11 cellular contexts compared by ENCODE assay signal in genomic region chr3:49386056-49386756, GRCh38. TPM values are rescaled to one million over a fixed set of nuclear protein-coding genes. Genes with fewer than 3 reads are reported as not detected.
DNase-seq lines count a peak whose midpoint lies in the region; ATAC-seq lines count a peak whose summit lies in the region.
"Had no signal": no experiment of that assay in that cellular context is flagged by ENCODE, and none has a peak within 500 bp of the region (broad histone marks: within the 10 kb centered on the region; RNA-seq: fewer than 3 reads in every experiment).

No MANE protein-coding gene starts in this region.

- no peaks in the 10 kb centered on the region for H3K27me3 Mint-ChIP-seq in activated CD4-positive, alpha-beta memory T cell treated with anti-CD3 and anti-CD28 coated beads for 36 hours
- H3K27me3 Mint-ChIP-seq in activated CD4-positive, alpha-beta memory T cell treated with anti-CD3 and anti-CD28 coated beads, Interleukin-2, amount 10 ng/mL, durations not matched to agents 7 days and 5 days, result no peaks in the 10 kb centered on the region
- no peaks in the 10 kb centered on the region for H3K27me3 Mint-ChIP-seq in central memory CD8-positive, alpha-beta T cell
- H3K27me3 Mint-ChIP-seq in stimulated activated naive B cell treated with anti-CD40 and anti-IgM and Interleukin-4, amounts not matched to agents 10 μg/mL and 1 μg/mL and 100 μg/mL, for 72 hours, result no peaks in the 10 kb centered on the region

- POLR2A ChIA-PET in activated CD4-positive, alpha-beta memory T cell treated with anti-CD3 and anti-CD28 coated beads for 36 hours (lab: Charles Lee), result no interaction called here
- POLR2A ChIA-PET in activated CD4-positive, alpha-beta memory T cell treated with anti-CD3 and anti-CD28 coated beads, Interleukin-2, amount 10 ng/mL, durations not matched to agents 7 days and 5 days (lab: Charles Lee), result no interaction called here

- in situ Hi-C loops in ACHN (cut with HindIII; ENCODE audit: low pct_ligation_motif_present, low pct_unique_long_range_greater_than_20kb, low sequenced_read_pairs), result no loop called here

- no peaks in the 10 kb centered on the region for H3K9me3 Mint-ChIP-seq in activated CD4-positive, alpha-beta memory T cell treated with anti-CD3 and anti-CD28 coated beads for 36 hours
- H3K9me3 Mint-ChIP-seq in activated CD4-positive, alpha-beta memory T cell treated with anti-CD3 and anti-CD28 coated beads, Interleukin-2, amount 10 ng/mL, durations not matched to agents 7 days and 5 days, result no peaks in the 10 kb centered on the region
- no peaks in the 10 kb centered on the region for H3K9me3 Mint-ChIP-seq in central memory CD8-positive, alpha-beta T cell
- H3K9me3 Mint-ChIP-seq in stimulated activated naive B cell treated with anti-CD40 and anti-IgM and Interleukin-4, amounts not matched to agents 10 μg/mL and 1 μg/mL and 100 μg/mL, for 72 hours, result no peaks in the 10 kb centered on the region

- DNase-seq in activated CD4-positive, alpha-beta memory T cell treated with anti-CD3 and anti-CD28 coated beads for 36 hours, result no peak
- no peak for DNase-seq in activated CD4-positive, alpha-beta memory T cell treated with anti-CD3 and anti-CD28 coated beads, Interleukin-2, amount 10 ng/mL, durations not matched to agents 7 days and 5 days
- no peak for DNase-seq in central memory CD8-positive, alpha-beta T cell (ENCODE audit: low spot score in 2 of 2)
- no peak for DNase-seq in stimulated activated naive B cell treated with anti-CD40 and anti-IgM and Interleukin-4, amounts not matched to agents 10 μg/mL and 1 μg/mL and 100 μg/mL, for 72 hours
- no peak for DNase-seq in stimulated activated CD4-positive, alpha-beta T cell treated with anti-CD3 and anti-CD28 coated beads, Interleukin-1b, Interleukin-23, amount 100 ng/mL, for 48 hours
- no peak for DNase-seq in ACHN
- DNase-seq: 8988T, anterior cingulate cortex, EL, NCI-H2171, SHP77 treated with DMSO at 0.1 percent for 48 hours had no signal

- peaks cover 47% of the 10 kb centered on the region for H3K4me1 Mint-ChIP-seq in activated CD4-positive, alpha-beta memory T cell treated with anti-CD3 and anti-CD28 coated beads for 36 hours (ENCODE audit: low read depth)
- H3K4me1 Mint-ChIP-seq in activated CD4-positive, alpha-beta memory T cell treated with anti-CD3 and anti-CD28 coated beads, Interleukin-2, amount 10 ng/mL, durations not matched to agents 7 days and 5 days, result peaks cover 29% of the 10 kb centered on the region
- peaks cover 45% of the 10 kb centered on the region for H3K4me1 Mint-ChIP-seq in central memory CD8-positive, alpha-beta T cell
- H3K4me1 Mint-ChIP-seq in stimulated activated naive B cell treated with anti-CD40 and anti-IgM and Interleukin-4, amounts not matched to agents 10 μg/mL and 1 μg/mL and 100 μg/mL, for 72 hours, result peaks cover 29 to 61% of the 10 kb centered on the region in 2 donors

- peaks cover 9% of the 10 kb centered on the region for H3K36me3 Mint-ChIP-seq in activated CD4-positive, alpha-beta memory T cell treated with anti-CD3 and anti-CD28 coated beads for 36 hours
- peaks cover 29% of the 10 kb centered on the region for H3K36me3 Mint-ChIP-seq in activated CD4-positive, alpha-beta memory T cell treated with anti-CD3 and anti-CD28 coated beads, Interleukin-2, amount 10 ng/mL, durations not matched to agents 7 days and 5 days (ENCODE audit: low read depth)
- H3K36me3 Mint-ChIP-seq in central memory CD8-positive, alpha-beta T cell (ENCODE audit: insufficient read depth), result peaks cover 8% of the 10 kb centered on the region
- H3K36me3 Mint-ChIP-seq in stimulated activated naive B cell treated with anti-CD40 and anti-IgM and Interleukin-4, amounts not matched to agents 10 μg/mL and 1 μg/mL and 100 μg/mL, for 72 hours, result peaks cover 4 to 28% of the 10 kb centered on the region in 2 donors

- peak overlapping the region; percentile 10 for H3K27ac Mint-ChIP-seq in activated CD4-positive, alpha-beta memory T cell treated with anti-CD3 and anti-CD28 coated beads for 36 hours
- H3K27ac Mint-ChIP-seq in activated CD4-positive, alpha-beta memory T cell treated with anti-CD3 and anti-CD28 coated beads, Interleukin-2, amount 10 ng/mL, durations not matched to agents 7 days and 5 days, result no peak overlapping the region
- H3K27ac Mint-ChIP-seq in central memory CD8-positive, alpha-beta T cell (ENCODE audit: low read depth), result peak overlapping the region; percentile 89
- H3K27ac Mint-ChIP-seq in stimulated activated naive B cell treated with anti-CD40 and anti-IgM and Interleukin-4, amounts not matched to agents 10 μg/mL and 1 μg/mL and 100 μg/mL, for 72 hours, result peak overlapping the region; percentile 94

- ATAC-seq in central memory CD8-positive, alpha-beta T cell (replicated peaks; ENCODE audit: extremely low read depth, poor library complexity, severe bottlenecking), result no peak
- peak; percentile 69 to 71 for ATAC-seq in stimulated activated naive B cell treated with anti-CD40 and anti-IgM and Interleukin-4, amounts not matched to agents 10 μg/mL and 1 μg/mL and 100 μg/mL, for 72 hours (replicated peaks)

- intact Hi-C loops in activated CD4-positive, alpha-beta memory T cell treated with anti-CD3 and anti-CD28 coated beads for 36 hours (cut with micrococcal nuclease), result no loop called here

- H3K4me3 Mint-ChIP-seq in activated CD4-positive, alpha-beta memory T cell treated with anti-CD3 and anti-CD28 coated beads for 36 hours, result no peak overlapping the region
- H3K4me3 Mint-ChIP-seq in activated CD4-positive, alpha-beta memory T cell treated with anti-CD3 and anti-CD28 coated beads, Interleukin-2, amount 10 ng/mL, durations not matched to agents 7 days and 5 days, result no peak overlapping the region
- peak overlapping the region; percentile 47 for H3K4me3 Mint-ChIP-seq in central memory CD8-positive, alpha-beta T cell
- H3K4me3 Mint-ChIP-seq in stimulated activated naive B cell treated with anti-CD40 and anti-IgM and Interleukin-4, amounts not matched to agents 10 μg/mL and 1 μg/mL and 100 μg/mL, for 72 hours, result peak overlapping the region; percentile 69 to 78

- CTCF ChIA-PET in activated CD4-positive, alpha-beta memory T cell treated with anti-CD3 and anti-CD28 coated beads for 36 hours (lab: Charles Lee), result no interaction called here
- CTCF ChIA-PET in activated CD4-positive, alpha-beta memory T cell treated with anti-CD3 and anti-CD28 coated beads, Interleukin-2, amount 10 ng/mL, durations not matched to agents 7 days and 5 days (lab: Charles Lee), result interaction anchor here (1.2 kb wide), 1 partner anchor 64 kb away, joined by 4 read pairs; no protein-coding TSS in a partner anchor

RNA-seq across cellular contexts. Expression of gene RHOA, which starts 25.6 kb away (rescaled TPM):
- 100 to 1,000 TPM; 497 to 514 TPM for total RNA-seq in activated CD4-positive, alpha-beta memory T cell treated with anti-CD3 and anti-CD28 coated beads for 36 hours
- 100 to 1,000 TPM; 504 to 505 TPM for total RNA-seq in activated CD4-positive, alpha-beta memory T cell treated with anti-CD3 and anti-CD28 coated beads, Interleukin-2, amount 10 ng/mL, durations not matched to agents 7 days and 5 days

RNA-seq across cellular contexts. Expression of gene TCTA, which starts 26.0 kb away (rescaled TPM):
- total RNA-seq in activated CD4-positive, alpha-beta memory T cell treated with anti-CD3 and anti-CD28 coated beads for 36 hours, result 10 to 100 TPM in 1 of 2 experiments, 1 to 10 TPM in 1; 9.5 to 10.9 TPM
- total RNA-seq in activated CD4-positive, alpha-beta memory T cell treated with anti-CD3 and anti-CD28 coated beads, Interleukin-2, amount 10 ng/mL, durations not matched to agents 7 days and 5 days, result 10 to 100 TPM; 19.7 to 22.4 TPM

RNA-seq across cellular contexts. Expression of gene GPX1, which starts 28.1 kb away (rescaled TPM):
- total RNA-seq in activated CD4-positive, alpha-beta memory T cell treated with anti-CD3 and anti-CD28 coated beads for 36 hours, result 100 to 1,000 TPM; 176 to 177 TPM
- total RNA-seq in activated CD4-positive, alpha-beta memory T cell treated with anti-CD3 and anti-CD28 coated beads, Interleukin-2, amount 10 ng/mL, durations not matched to agents 7 days and 5 days, result 10 to 100 TPM; 71.5 to 76.8 TPM

RNA-seq across cellular contexts. Expression of gene AMT, which starts 36.1 kb away (rescaled TPM):
- 1 to 10 TPM; 2.4 to 2.6 TPM for total RNA-seq in activated CD4-positive, alpha-beta memory T cell treated with anti-CD3 and anti-CD28 coated beads for 36 hours
- 1 to 10 TPM; 3.5 to 5.2 TPM for total RNA-seq in activated CD4-positive, alpha-beta memory T cell treated with anti-CD3 and anti-CD28 coated beads, Interleukin-2, amount 10 ng/mL, durations not matched to agents 7 days and 5 days

RNA-seq across cellular contexts. Expression of gene NICN1, which starts 42.9 kb away (rescaled TPM):
- 10 to 100 TPM; 12.0 to 12.8 TPM for total RNA-seq in activated CD4-positive, alpha-beta memory T cell treated with anti-CD3 and anti-CD28 coated beads for 36 hours
- total RNA-seq in activated CD4-positive, alpha-beta memory T cell treated with anti-CD3 and anti-CD28 coated beads, Interleukin-2, amount 10 ng/mL, durations not matched to agents 7 days and 5 days, result 10 to 100 TPM; 23.8 to 25.5 TPM

Comparison
In these comparisons a context has a peak if more than half of its experiments do, and no peak if none do; other contexts are left out.
1. H3K4me3 Mint-ChIP-seq: peak in central memory CD8-positive, alpha-beta T cell (single experiment) and stimulated activated naive B cell treated with anti-CD40 and anti-IgM and Interleukin-4, amounts not matched to agents 10 μg/mL and 1 μg/mL and 100 μg/mL, for 72 hours (2 of 2); none in activated CD4-positive, alpha-beta memory T cell treated with anti-CD3 and anti-CD28 coated beads for 36 hours (single experiment) and activated CD4-positive, alpha-beta memory T cell treated with anti-CD3 and anti-CD28 coated beads, Interleukin-2, amount 10 ng/mL, durations not matched to agents 7 days and 5 days (single experiment).